Comparison of ENCODE assay signal across 1 cellular context in genomic region chr1:236795035-236795756, GRCh38.
TF ChIP-seq lines count a peak whose summit lies in the region.

TSS of gene MTR (plus strand) at chr1:236795292. CDS start at chr1:236795704, 412 bp downstream.

TF ChIP-seq in HCT116, 20 proteins besides CTCF, POLR2A, EP300 and RAD21 (continued from another document):
- TF ChIP-seq YY1 (IDR thresholded peaks at IDR 0.05; ENCODE audit: extremely low read depth, insufficient replicate concordance, low read depth, low read length): peak; percentile 57
- peak; percentile 89 for TF ChIP-seq POLR2AphosphoS5 (IDR thresholded peaks at IDR 0.05; ENCODE audit: low read depth, low read length)
- no peak for TF ChIP-seq EZH2phosphoT487 (IDR thresholded peaks at IDR 0.05; ENCODE audit: borderline replicate concordance)
- no peak for TF ChIP-seq ZNF274 (IDR thresholded peaks at IDR 0.05; ENCODE audit: low read depth, low read length)
- peak; percentile 96 for TF ChIP-seq SIN3A (IDR thresholded peaks at IDR 0.05; ENCODE audit: low read depth)
- no peak for TF ChIP-seq EZH2 (IDR thresholded peaks at IDR 0.05)
